Comparison of ENCODE assay signal across 10 cellular contexts in genomic region chr16:2090819-2091721, GRCh38. TPM values are rescaled to one million over a fixed set of nuclear protein-coding genes. Genes with fewer than 3 reads are reported as not detected.
DNase-seq lines count a peak whose midpoint lies in the region; ATAC-seq, FAIRE-seq and TF ChIP-seq lines count a peak whose summit lies in the region.
"Had no signal": no experiment of that assay in that cellular context is flagged by ENCODE, and none has a peak within 500 bp of the region (broad histone marks: within the 10 kb centered on the region; RNA-seq: fewer than 3 reads in every experiment).

No MANE protein-coding gene starts in this region.

- H4K20me1 ChIP-seq in keratinocyte (ENCODE audit: control insufficient read depth, extremely low read depth, insufficient read depth, low read length): peaks cover 15% of the 10 kb centered on the region

- H3K4me2 ChIP-seq in keratinocyte (ENCODE audit: control insufficient read depth, extremely low read depth, insufficient read depth, low read depth, low read length): peak overlapping the region; percentile 32

- DNase-seq in NAMALWA (ENCODE audit: low spot score) (peak; percentile 68), cerebellum (ENCODE audit: low spot score) (peak; percentile 60), keratinocyte (ENCODE audit: low read depth, low spot score) (peak; percentile 41), cerebellar cortex (ENCODE audit: low spot score) (no peak)
- no peak for DNase-seq in stimulated activated naive CD8-positive, alpha-beta T cell treated with anti-CD3 and anti-CD28 coated beads, Interleukin-15, amount 100 ng/mL, for 72 hours

- H3K4me1 ChIP-seq in keratinocyte (ENCODE audit: control insufficient read depth, extremely low read depth, insufficient read depth, low read length): peaks cover 29% of the 10 kb centered on the region

- TF ChIP-seq CTCF in keratinocyte (optimal IDR thresholded peaks at IDR 0.05 in 1 of 3, IDR thresholded peaks at IDR 0.05 in 1 of 3, conservative IDR thresholded peaks at IDR 0.05 in 1 of 3; ENCODE audit: extremely low read depth in 1 of 3, insufficient read depth in 2 of 3, low read length in 3 of 3): no peak

- no peaks in the 10 kb centered on the region for H3K4me1 Mint-ChIP-seq in stimulated activated naive CD8-positive, alpha-beta T cell treated with anti-CD3 and anti-CD28 coated beads, Interleukin-15, amount 100 ng/mL, for 72 hours

- no peaks in the 10 kb centered on the region for H3K9me1 ChIP-seq in keratinocyte (ENCODE audit: control insufficient read depth, extremely low read depth, insufficient read depth, low read length)

- H3K79me2 ChIP-seq in keratinocyte (ENCODE audit: control insufficient read depth, insufficient read depth, low read length): no peaks in the 10 kb centered on the region

- no peaks in the 10 kb centered on the region for H3K9me3 Mint-ChIP-seq in stimulated activated naive CD8-positive, alpha-beta T cell treated with anti-CD3 and anti-CD28 coated beads, Interleukin-15, amount 100 ng/mL, for 72 hours
- H3K9me3 Mint-ChIP-seq: activated naive CD4-positive, alpha-beta T cell treated with anti-CD3 and anti-CD28 coated beads, Interleukin-2, amount 50 U/mL, for 72 hours had no signal

- peaks cover 26 to 48% of the 10 kb centered on the region in 2 experiments for H3K36me3 ChIP-seq in keratinocyte (ENCODE audit: control insufficient read depth in 2 of 2, extremely low read depth in 1 of 2, insufficient read depth in 2 of 2, low read length in 2 of 2)

- H3K27me3 Mint-ChIP-seq in stimulated activated naive CD8-positive, alpha-beta T cell treated with anti-CD3 and anti-CD28 coated beads, Interleukin-15, amount 100 ng/mL, for 72 hours: no peaks in the 10 kb centered on the region

- H3K27ac Mint-ChIP-seq in stimulated activated naive CD8-positive, alpha-beta T cell treated with anti-CD3 and anti-CD28 coated beads, Interleukin-15, amount 100 ng/mL, for 72 hours: peak overlapping the region in 1 of 2 donors; percentile 42

- dilution Hi-C loops in keratinocyte (cut with MboI; ENCODE audit: extremely low pct_ligation_motif_present, low sequenced_read_pairs): no loop called here

- H3K4me3 ChIP-seq in keratinocyte (ENCODE audit: control insufficient read depth in 2 of 3, extremely low read depth in 1 of 3, insufficient read depth in 2 of 3, low read depth in 1 of 3, low read length in 3 of 3): no peak overlapping the region

- H2AFZ ChIP-seq in keratinocyte (ENCODE audit: control insufficient read depth, low read length): no peak overlapping the region

- no peaks in the 10 kb centered on the region for H3K27me3 ChIP-seq in keratinocyte (ENCODE audit: control insufficient read depth, extremely low read depth, insufficient read depth, low read length)

- H3K9me3 ChIP-seq in keratinocyte (ENCODE audit: control insufficient read depth, low read depth, low read length): no peaks in the 10 kb centered on the region

- H3K9ac ChIP-seq in keratinocyte (ENCODE audit: control insufficient read depth, extremely low read depth, insufficient read depth, low read length): no peak overlapping the region

- FAIRE-seq in keratinocyte (lab: Jason Lieb, UNC): no peak

- H3K27ac ChIP-seq in keratinocyte (ENCODE audit: control insufficient read depth, insufficient read depth, low read length): no peak overlapping the region
- H3K27ac ChIP-seq: HL-60 had no signal

- no peak overlapping the region for H3K4me3 Mint-ChIP-seq in stimulated activated naive CD8-positive, alpha-beta T cell treated with anti-CD3 and anti-CD28 coated beads, Interleukin-15, amount 100 ng/mL, for 72 hours

- ATAC-seq in stimulated activated naive CD8-positive, alpha-beta T cell treated with anti-CD3 and anti-CD28 coated beads, Interleukin-15, amount 100 ng/mL, for 72 hours: peak; percentile 40
- ATAC-seq in HG03108 (IDR thresholded peaks at IDR 0.05; ENCODE audit: unreplicated experiment) (no peak), HG02852 (IDR thresholded peaks at IDR 0.05; ENCODE audit: unreplicated experiment) (no peak), GM21447 (IDR thresholded peaks at IDR 0.05; ENCODE audit: unreplicated experiment) (no peak)

RNA-seq across cellular contexts. Expression of gene TSC2, which starts 43.3 kb away (rescaled TPM):
- total RNA-seq in cerebellum: 85.0 TPM
- polyA plus RNA-seq in keratinocyte: 22.6 to 28.8 TPM (median 23.3 TPM) in 3 replicates
- 92.2 TPM for polyA plus RNA-seq in keratinocyte (2011; ENCODE audit: low read depth)
- 19.2 and 33.9 TPM in 2 replicates for polyA plus RNA-seq in keratinocyte (2011; cell fraction: cytosol; rRNA removed)
- 84.1 and 102 TPM in 2 replicates for polyA plus RNA-seq in keratinocyte (2011; cell fraction: nucleus; rRNA removed)
- polyA plus RNA-seq in keratinocyte (2012; ENCODE audit: low replicate concordance): 39.4 and 44.8 TPM in 2 replicates
- polyA minus RNA-seq in keratinocyte: 57.4 to 178 TPM (median 59.4 TPM) in 3 replicates
- 62.2 TPM for polyA minus RNA-seq in keratinocyte (2011; cell fraction: cytosol; rRNA and poly(A)+ RNA removed)
- polyA minus RNA-seq in keratinocyte (2011; cell fraction: nucleus; rRNA and poly(A)+ RNA removed): 68.1 and 70.6 TPM in 2 replicates

RNA-seq across cellular contexts. Expression of gene NTHL1, which starts 43.4 kb away (rescaled TPM):
- total RNA-seq in cerebellum: 14.9 TPM
- 8.5 to 16.0 TPM (median 10.9 TPM) in 3 replicates for polyA plus RNA-seq in keratinocyte
- 7.0 TPM for polyA plus RNA-seq in keratinocyte (2011; ENCODE audit: low read depth)
- polyA plus RNA-seq in keratinocyte (2011; cell fraction: cytosol; rRNA removed): 6.1 and 16.9 TPM in 2 replicates
- polyA plus RNA-seq in keratinocyte (2011; cell fraction: nucleus; rRNA removed): 9.7 and 14.1 TPM in 2 replicates
- polyA plus RNA-seq in keratinocyte (2012; ENCODE audit: low replicate concordance): 4.8 and 18.1 TPM in 2 replicates
- 8.6 to 10.6 TPM (median 9.2 TPM) in 3 replicates for polyA minus RNA-seq in keratinocyte
- polyA minus RNA-seq in keratinocyte (2011; cell fraction: cytosol; rRNA and poly(A)+ RNA removed): 24.7 TPM
- polyA minus RNA-seq in keratinocyte (2011; cell fraction: nucleus; rRNA and poly(A)+ RNA removed): 5.4 and 9.2 TPM in 2 replicates

RNA-seq across cellular contexts. Expression of gene PKD1, which starts 44.6 kb away (rescaled TPM):
- total RNA-seq in cerebellum: 120 TPM
- polyA plus RNA-seq in keratinocyte: 10.6 to 22.9 TPM (median 16.4 TPM) in 3 replicates
- polyA plus RNA-seq in keratinocyte (2011; ENCODE audit: low read depth): 11.0 TPM
- polyA plus RNA-seq in keratinocyte (2011; cell fraction: cytosol; rRNA removed): 3.8 and 11.5 TPM in 2 replicates
- 104 and 139 TPM in 2 replicates for polyA plus RNA-seq in keratinocyte (2011; cell fraction: nucleus; rRNA removed)
- polyA plus RNA-seq in keratinocyte (2012; ENCODE audit: low replicate concordance): 19.6 and 30.4 TPM in 2 replicates
- polyA minus RNA-seq in keratinocyte: 39.6 to 62.5 TPM (median 40.9 TPM) in 3 replicates
- polyA minus RNA-seq in keratinocyte (2011; cell fraction: cytosol; rRNA and poly(A)+ RNA removed): 57.4 TPM
- 139 and 161 TPM in 2 replicates for polyA minus RNA-seq in keratinocyte (2011; cell fraction: nucleus; rRNA and poly(A)+ RNA removed)

RNA-seq across cellular contexts. Expression of gene RAB26, which starts 57.4 kb away (rescaled TPM):
- 11.4 TPM for total RNA-seq in cerebellum
- 0.44 to 0.91 TPM (median 0.58 TPM) in 3 replicates for polyA plus RNA-seq in keratinocyte
- polyA plus RNA-seq in keratinocyte (2011; ENCODE audit: low read depth): not detected
- 0.21 and 0.70 TPM in 2 replicates for polyA plus RNA-seq in keratinocyte (2011; cell fraction: cytosol; rRNA removed)
- 1.0 and 2.2 TPM in 2 replicates for polyA plus RNA-seq in keratinocyte (2011; cell fraction: nucleus; rRNA removed)
- polyA plus RNA-seq in keratinocyte (2012; ENCODE audit: low replicate concordance): 0.83 and 1.5 TPM in 2 replicates
- 0.23 to 0.77 TPM in 2 of 3 replicates, not detected in the other for polyA minus RNA-seq in keratinocyte
- polyA minus RNA-seq in keratinocyte (2011; cell fraction: cytosol; rRNA and poly(A)+ RNA removed): not detected
- polyA minus RNA-seq in keratinocyte (2011; cell fraction: nucleus; rRNA and poly(A)+ RNA removed): 0.74 and 1.2 TPM in 2 replicates

Comparison
In these comparisons a context has a peak if more than half of its experiments do, and no peak if none do; other contexts are left out.
1. DNase-seq: peak in NAMALWA (single experiment), cerebellum (single experiment) and keratinocyte (single experiment); none in stimulated activated naive CD8-positive, alpha-beta T cell treated with anti-CD3 and anti-CD28 coated beads, Interleukin-15, amount 100 ng/mL, for 72 hours (0 of 2) and cerebellar cortex (single experiment).